8 cellular contexts compared by ENCODE assay signal in genomic region chr7:38177621-38178003, GRCh38. TPM values are rescaled to one million over a fixed set of nuclear protein-coding genes. Genes with fewer than 3 reads are reported as not detected.
DNase-seq lines count a peak whose midpoint lies in the region; ATAC-seq and TF ChIP-seq lines count a peak whose summit lies in the region.

No MANE protein-coding gene starts in this region.

- H3K36me3 ChIP-seq in NT2/D1 (ENCODE audit: insufficient read depth, insufficient read length, low read length), result peaks cover 12% of the 10 kb centered on the region
- no peaks in the 10 kb centered on the region for H3K36me3 ChIP-seq in trophoblast cell (ENCODE audit: control insufficient read depth in 1 of 2, insufficient read depth in 2 of 2, low read length in 2 of 2)

- H3K4me3 Mint-ChIP-seq in endothelial cell (ENCODE audit: unreplicated experiment), result peak overlapping the region; percentile 93

- WGBS in trophoblast cell (ENCODE audit: extremely low coverage, insufficient coverage, insufficient read length), result no CpG with 5 or more reads among the region's 15 CpGs

- H3K27me3 Mint-ChIP-seq in endothelial cell (ENCODE audit: unreplicated experiment), result peaks cover 2% of the 10 kb centered on the region

- H2BK5ac ChIP-seq in trophoblast cell (ENCODE audit: low read depth, low read length, poor library complexity), result peak overlapping the region; percentile 54

- H3K27ac ChIP-seq in trophoblast cell (ENCODE audit: low read depth, low read length), result peak overlapping the region; percentile 55

- H3K9me3 ChIP-seq in NT2/D1 (ENCODE audit: insufficient read depth, low read length) (0 out of 2 replicates have a peak, but pooled peaks cover under 1% of the 10 kb centered on the region), trophoblast cell (ENCODE audit: insufficient read depth, low read depth, low read length) (no peaks in the 10 kb centered on the region)

- H3K4me1 ChIP-seq in NT2/D1 (ENCODE audit: insufficient read depth, insufficient read length), result no peaks in the 10 kb centered on the region
- peaks cover 3% of the 10 kb centered on the region in 2 experiments for H3K4me1 ChIP-seq in trophoblast cell (ENCODE audit: control insufficient read depth in 1 of 2, insufficient read depth in 2 of 2, low read length in 2 of 2)

- no peak overlapping the region for H2BK120ac ChIP-seq in trophoblast cell (ENCODE audit: insufficient read depth, low read length, poor library complexity)

- H3K36me3 Mint-ChIP-seq in endothelial cell (ENCODE audit: low read depth, unreplicated experiment), result no peaks in the 10 kb centered on the region

- no peak for ATAC-seq in GM18517 (IDR thresholded peaks at IDR 0.05; ENCODE audit: unreplicated experiment)

- no peak overlapping the region for H3K23ac ChIP-seq in trophoblast cell (ENCODE audit: low read length)

- H3K4me3 ChIP-seq in GM12865 (ENCODE audit: low read depth, low read length) (peak overlapping the region; percentile 80), NT2/D1 (ENCODE audit: insufficient read length, low read depth) (peak overlapping the region; percentile 64), trophoblast cell (ENCODE audit: low read depth, low read length) (peak overlapping the region; percentile 65)

- TF ChIP-seq CTCF in GM12865 (IDR thresholded peaks at IDR 0.05; ENCODE audit: insufficient read depth, low read depth, low read length, missing control alignments) (no peak), endothelial cell (IDR thresholded peaks at IDR 0.05; ENCODE audit: unreplicated experiment) (no peak)

- H3K27ac Mint-ChIP-seq in endothelial cell (ENCODE audit: unreplicated experiment), result peak overlapping the region; percentile 98

- peak overlapping the region; percentile 94 for H3K4me2 ChIP-seq in trophoblast cell (ENCODE audit: low read length)

- no peak overlapping the region for H3K4ac ChIP-seq in trophoblast cell (ENCODE audit: low read depth, low read length)

- peak overlapping the region; percentile 72 for H3K9ac ChIP-seq in NT2/D1 (ENCODE audit: insufficient read length, low read depth)
- peak overlapping the region; percentile 88 for H3K9ac ChIP-seq in trophoblast cell (ENCODE audit: low read length)

- H3K27me3 ChIP-seq in NT2/D1 (ENCODE audit: insufficient read depth, insufficient read length), result no peaks in the 10 kb centered on the region
- H3K27me3 ChIP-seq in trophoblast cell (ENCODE audit: insufficient read depth, low read length), result no peaks in the 10 kb centered on the region

- H4K91ac ChIP-seq in trophoblast cell (ENCODE audit: low read depth, low read length), result peak overlapping the region; percentile 50

- peaks cover 8% of the 10 kb centered on the region for H3K79me1 ChIP-seq in trophoblast cell (ENCODE audit: low read length)

- H2AK5ac ChIP-seq in trophoblast cell (ENCODE audit: low read length), result no peak overlapping the region

- H2BK12ac ChIP-seq in trophoblast cell (ENCODE audit: low read length), result no peak overlapping the region

- H4K12ac ChIP-seq in trophoblast cell (ENCODE audit: low read depth, low read length), result peak overlapping the region; percentile 58

- H2AFZ ChIP-seq in trophoblast cell (ENCODE audit: insufficient read depth, low read length, poor library complexity), result peak overlapping the region; percentile 51

- peak overlapping the region; percentile 27 for H3K14ac ChIP-seq in trophoblast cell (ENCODE audit: low read length)

- H4K8ac ChIP-seq in trophoblast cell (ENCODE audit: low read depth, low read length), result peak overlapping the region; percentile 75

- no peaks in the 10 kb centered on the region for H3K9me3 Mint-ChIP-seq in endothelial cell (ENCODE audit: unreplicated experiment)

- DNase-seq in GM12865 (ENCODE audit: low read depth) (no peak), NT2/D1 (ENCODE audit: low read depth, low spot score) (no peak), endothelial cell (ENCODE audit: low spot score) (no peak), trophoblast cell (no peak), hypothalamus (lab: John Stamatoyannopoulos, UW) (no peak), NCI-H2029 treated with DMSO at 0.1 percent for 48 hours (lab: John Stamatoyannopoulos, UW) (no peak), putamen (ENCODE audit: low spot score) (no peak)

- peak overlapping the region; percentile 3 for H3K18ac ChIP-seq in trophoblast cell (ENCODE audit: low read length)

- peaks cover 8% of the 10 kb centered on the region for H3K79me2 ChIP-seq in trophoblast cell (ENCODE audit: control insufficient read depth, insufficient read depth, low read length, poor library complexity)

- peaks cover 36% of the 10 kb centered on the region for H3K4me1 Mint-ChIP-seq in endothelial cell (ENCODE audit: unreplicated experiment)

RNA-seq across cellular contexts. Expression of gene STARD3NL, which starts 0.4 kb away (rescaled TPM):
- total RNA-seq in endothelial cell (ENCODE audit: unreplicated experiment), result 92.6 TPM
- 35.8 and 36.0 TPM in 2 replicates for polyA plus RNA-seq in trophoblast cell (2013)
